ENCODE assay signal across 19 cellular contexts in genomic region chr2:190432567-190433231, GRCh38. TPM values are rescaled to one million over a fixed set of nuclear protein-coding genes. Genes with fewer than 3 reads are reported as not detected.
A peak's percentile ranks its signal among the peaks of the same experiment; 100 is the strongest.
DNase-seq lines count a peak whose midpoint lies in the region; ATAC-seq, FAIRE-seq and TF ChIP-seq lines count a peak whose summit lies in the region.
"Had no signal": no experiment of that assay in that cellular context is flagged by ENCODE, and none has a peak within 500 bp of the region (broad histone marks: within the 10 kb centered on the region; RNA-seq: fewer than 3 reads in every experiment).

No MANE protein-coding gene starts in this region.

- CTCF ChIA-PET in naive thymus-derived CD4-positive, alpha-beta T cell (lab: Charles Lee) = interaction anchor here (0.7 to 0.8 kb wide), 2 partner anchors 17 to 247 kb away, joined by 3 to 4 read pairs; no protein-coding TSS in a partner anchor

- peaks cover 54% of the 10 kb centered on the region for H3K4me1 Mint-ChIP-seq in activated T-helper 1 cell treated with anti-CD3 and anti-CD28 coated beads, Interleukin-12 subunit alpha, Interleukin-12 subunit beta, Interleukin-2, Interleukin-4 antibody, amounts not matched to agents 30 ng/mL and 10 ng/mL and 1 ng/mL, durations not matched to agents 14 hours and 24 hours and 36 hours (ENCODE audit: low read depth)
- peaks cover 41 to 74% (median 66%) of the 10 kb centered on the region in 7 donors for H3K4me1 Mint-ChIP-seq in naive thymus-derived CD4-positive, alpha-beta T cell

- intact Hi-C loops in activated T-helper 1 cell treated with anti-CD3 and anti-CD28 coated beads, Interleukin-12 subunit alpha, Interleukin-12 subunit beta, Interleukin-2, Interleukin-4 antibody, amounts not matched to agents 30 ng/mL and 10 ng/mL and 1 ng/mL, durations not matched to agents 14 hours and 24 hours and 36 hours (cut with micrococcal nuclease) = loop anchor here (2.0 kb wide), 1 partner anchor 28 kb away; no protein-coding TSS in a partner anchor
- intact Hi-C loops in naive thymus-derived CD4-positive, alpha-beta T cell (cut with micrococcal nuclease) = loop anchor here (1.0 to 2.0 kb wide), 2 partner anchors 10 to 16 kb away; no protein-coding TSS in a partner anchor

- H3K27ac ChIP-seq in naive thymus-derived CD4-positive, alpha-beta T cell (ENCODE audit: low read depth, low read length) = no peak overlapping the region
- H3K27ac ChIP-seq: BLaER1 treated with 17β-estradiol and CSF1 and Interleukin-3, amounts not matched to agents 10 nM and 100 nM; HL-60; upper lobe of right lung had no signal

- no peaks in the 10 kb centered on the region for H3K27me3 ChIP-seq in naive thymus-derived CD4-positive, alpha-beta T cell (ENCODE audit: control insufficient read depth in 2 of 2, insufficient read depth in 2 of 2, low read length in 2 of 2)
- H3K27me3 ChIP-seq: BLaER1 treated with 17β-estradiol and CSF1 and Interleukin-3, amounts not matched to agents 10 nM and 100 nM; upper lobe of right lung had no signal

- no peak overlapping the region for H3K4me3 ChIP-seq in naive thymus-derived CD4-positive, alpha-beta T cell (ENCODE audit: low read length)
- H3K4me3 ChIP-seq: BLaER1 treated with 17β-estradiol and CSF1 and Interleukin-3, amounts not matched to agents 10 nM and 100 nM; upper lobe of right lung had no signal

- peak overlapping the region; percentile 41 for H3K27ac Mint-ChIP-seq in activated T-helper 1 cell treated with anti-CD3 and anti-CD28 coated beads, Interleukin-12 subunit alpha, Interleukin-12 subunit beta, Interleukin-2, Interleukin-4 antibody, amounts not matched to agents 30 ng/mL and 10 ng/mL and 1 ng/mL, durations not matched to agents 14 hours and 24 hours and 36 hours
- peak overlapping the region in 7 of 9 donors; percentile 21 to 89 (median 45) for H3K27ac Mint-ChIP-seq in naive thymus-derived CD4-positive, alpha-beta T cell

- no peak for TF ChIP-seq CTCF in GM10266 (IDR thresholded peaks at IDR 0.05; ENCODE audit: control insufficient read depth, insufficient read depth, low read depth, missing control alignments)

- H3K4me1 ChIP-seq in naive thymus-derived CD4-positive, alpha-beta T cell (ENCODE audit: control insufficient read depth in 2 of 2, insufficient read depth in 2 of 2, low read length in 2 of 2) = peaks cover 5 to 28% of the 10 kb centered on the region in 2 donors
- H3K4me1 ChIP-seq: upper lobe of right lung had no signal

- POLR2A ChIA-PET in naive thymus-derived CD4-positive, alpha-beta T cell (lab: Charles Lee) = interaction anchor here (1.3 kb wide), 1 partner anchor 22 kb away, joined by 6 read pairs; no protein-coding TSS in a partner anchor

- FAIRE-seq in GM19239 (lab: Jason Lieb, UNC) = peak; percentile 4
- FAIRE-seq: bronchial epithelial cell had no signal

- no peaks in the 10 kb centered on the region for H3K9me3 ChIP-seq in naive thymus-derived CD4-positive, alpha-beta T cell (ENCODE audit: control insufficient read depth in 2 of 3, low read length in 3 of 3)
- H3K9me3 ChIP-seq: upper lobe of right lung had no signal

- H3K4me3 Mint-ChIP-seq in activated T-helper 1 cell treated with anti-CD3 and anti-CD28 coated beads, Interleukin-12 subunit alpha, Interleukin-12 subunit beta, Interleukin-2, Interleukin-4 antibody, amounts not matched to agents 30 ng/mL and 10 ng/mL and 1 ng/mL, durations not matched to agents 14 hours and 24 hours and 36 hours = no peak overlapping the region
- H3K4me3 Mint-ChIP-seq in naive thymus-derived CD4-positive, alpha-beta T cell = peak overlapping the region in 7 of 10 donors; percentile 1 to 67 (median 10)

- peaks cover 5 to 22% (median 9%) of the 10 kb centered on the region in 3 experiments for H3K36me3 ChIP-seq in naive thymus-derived CD4-positive, alpha-beta T cell (ENCODE audit: control insufficient read depth in 2 of 3, insufficient read depth in 3 of 3, low read length in 3 of 3)

- DNase-seq in GM10266 (ENCODE audit: extremely low spot score) (peak; percentile 49), GM19239 (ENCODE audit: insufficient read length, low spot score) (no peak), ecto neural progenitor cell (ENCODE audit: low spot score) (no peak), NCI-H774 (lab: John Stamatoyannopoulos, UW) (no peak)
- DNase-seq in activated T-helper 1 cell treated with anti-CD3 and anti-CD28 coated beads, Interleukin-12 subunit alpha, Interleukin-12 subunit beta, Interleukin-2, Interleukin-4 antibody, amounts not matched to agents 30 ng/mL and 10 ng/mL and 1 ng/mL, durations not matched to agents 14 hours and 24 hours and 36 hours (ENCODE audit: low spot score) = no peak
- DNase-seq in naive thymus-derived CD4-positive, alpha-beta T cell = no peak
- DNase-seq: activated CD4-positive, alpha-beta T cell treated with anti-CD3 and anti-CD28 coated beads, Interleukin-2, amount 50 U/mL, for 1 hour; glutamatergic neuron; GOT3; KG1; NCI-H1436 treated with DMSO at 0.1 percent for 48 hours; NCI-H524 treated with DMSO at 0.1 percent for 48 hours; stimulated activated CD4-positive, alpha-beta T cell treated with anti-CD3 and anti-CD28 coated beads, Interleukin-1b, Interleukin-23, amount 100 ng/mL, for 48 hours; stimulated activated CD8-positive, alpha-beta memory T cell treated with anti-CD3 and anti-CD28 coated beads, Interleukin-4, amount 100 ng/mL, for 48 hours; upper lobe of right lung had no signal

- H3K36me3 Mint-ChIP-seq in activated T-helper 1 cell treated with anti-CD3 and anti-CD28 coated beads, Interleukin-12 subunit alpha, Interleukin-12 subunit beta, Interleukin-2, Interleukin-4 antibody, amounts not matched to agents 30 ng/mL and 10 ng/mL and 1 ng/mL, durations not matched to agents 14 hours and 24 hours and 36 hours (ENCODE audit: low read depth) = peaks cover 46% of the 10 kb centered on the region
- H3K36me3 Mint-ChIP-seq in naive thymus-derived CD4-positive, alpha-beta T cell = peaks cover 6 to 55% (median 46%) of the 10 kb centered on the region in 5 donors

- H3K27me3 Mint-ChIP-seq in activated T-helper 1 cell treated with anti-CD3 and anti-CD28 coated beads, Interleukin-12 subunit alpha, Interleukin-12 subunit beta, Interleukin-2, Interleukin-4 antibody, amounts not matched to agents 30 ng/mL and 10 ng/mL and 1 ng/mL, durations not matched to agents 14 hours and 24 hours and 36 hours (ENCODE audit: insufficient read depth) = no peaks in the 10 kb centered on the region
- H3K27me3 Mint-ChIP-seq in naive thymus-derived CD4-positive, alpha-beta T cell = no peaks in the 10 kb centered on the region

- ATAC-seq in naive thymus-derived CD4-positive, alpha-beta T cell = no peak
- no peak for ATAC-seq in GM21423 (IDR thresholded peaks at IDR 0.05; ENCODE audit: unreplicated experiment)
- ATAC-seq: upper lobe of right lung had no signal

- H3K9me3 Mint-ChIP-seq in activated T-helper 1 cell treated with anti-CD3 and anti-CD28 coated beads, Interleukin-12 subunit alpha, Interleukin-12 subunit beta, Interleukin-2, Interleukin-4 antibody, amounts not matched to agents 30 ng/mL and 10 ng/mL and 1 ng/mL, durations not matched to agents 14 hours and 24 hours and 36 hours = peaks cover 3% of the 10 kb centered on the region
- peaks cover 0 to 6% (median 0%) of the 10 kb centered on the region in 11 donors for H3K9me3 Mint-ChIP-seq in naive thymus-derived CD4-positive, alpha-beta T cell

RNA-seq across cellular contexts. Expression of gene MFSD6, which starts 24.5 kb away (rescaled TPM):
- 45.8 and 46.8 TPM in 2 replicates for total RNA-seq in activated T-helper 1 cell treated with anti-CD3 and anti-CD28 coated beads, Interleukin-12 subunit alpha, Interleukin-12 subunit beta, Interleukin-2, Interleukin-4 antibody, amounts not matched to agents 30 ng/mL and 10 ng/mL and 1 ng/mL, durations not matched to agents 14 hours and 24 hours and 36 hours
- 10 to 100 TPM; 35.8 to 49.3 (median 44.7) TPM for total RNA-seq in naive thymus-derived CD4-positive, alpha-beta T cell
- polyA plus RNA-seq in naive thymus-derived CD4-positive, alpha-beta T cell = 10 to 100 TPM; 16.5 to 19.7 TPM
